In genomic region chr12:102964872-102965271, GRCh38 we compare ENCODE assay signal across 9 cellular contexts. TPM values are rescaled to one million over a fixed set of nuclear protein-coding genes. Genes with fewer than 3 reads are reported as not detected.
DNase-seq lines count a peak whose midpoint lies in the region; ATAC-seq and TF ChIP-seq lines count a peak whose summit lies in the region.
"Had no signal": no experiment of that assay in that cellular context is flagged by ENCODE, and none has a peak within 500 bp of the region (broad histone marks: within the 10 kb centered on the region; RNA-seq: fewer than 3 reads in every experiment).

No MANE protein-coding gene starts in this region.

- peaks cover 13% of the 10 kb centered on the region for H3K4me1 Mint-ChIP-seq in activated T-cell treated with anti-CD3 and anti-CD28 coated beads, Interleukin-2, amount 50 U/mL, for 4 hours (ENCODE audit: low read depth)

- no peak for DNase-seq in activated T-cell treated with anti-CD3 and anti-CD28 coated beads, Interleukin-2, amount 50 U/mL, for 4 hours
- DNase-seq in activated T-cell treated with anti-CD3 and anti-CD28 coated beads for 4 hours (no peak), NCI-H1436 treated with DMSO at 0.1 percent for 48 hours (lab: John Stamatoyannopoulos, UW) (peak; percentile 91), stomach (peak; percentile 52), heart left ventricle (no peak), tibial artery (no peak)

- H3K4me3 ChIP-seq in endocrine pancreas (ENCODE audit: control insufficient read depth, insufficient read depth, low read length) (peak overlapping the region; percentile 59), stomach (peak overlapping the region in 3 of 4 donors; percentile 14 to 28 (median 14)), heart left ventricle (no peak overlapping the region), tibial artery (no peak overlapping the region)

- H3K9me3 ChIP-seq in endocrine pancreas (ENCODE audit: control insufficient read depth, low read length) (no peaks in the 10 kb centered on the region), stomach (peaks cover 6 to 11% (median 9%) of the 10 kb centered on the region in 4 donors), heart left ventricle (peaks cover 0 to 10% (median 0%) of the 10 kb centered on the region in 12 donors), tibial artery (peaks cover 0 to 14% (median 0%) of the 10 kb centered on the region in 3 donors)

- TF ChIP-seq EP300 in stomach (IDR thresholded peaks at IDR 0.05), result no peak

- no peaks in the 10 kb centered on the region for H3K36me3 ChIP-seq in endocrine pancreas (ENCODE audit: control insufficient read depth, insufficient read depth, low read length)
- no peaks in the 10 kb centered on the region for H3K36me3 ChIP-seq in stomach
- no peaks in the 10 kb centered on the region for H3K36me3 ChIP-seq in heart left ventricle
- H3K36me3 ChIP-seq in tibial artery, result no peaks in the 10 kb centered on the region

- H3K9ac ChIP-seq in endocrine pancreas (ENCODE audit: control insufficient read depth, insufficient read depth, low read length), result no peak overlapping the region

- TF ChIP-seq CTCF in stomach (IDR thresholded peaks at IDR 0.05) (no peak), heart left ventricle (IDR thresholded peaks at IDR 0.05) (no peak), tibial artery (IDR thresholded peaks at IDR 0.05) (no peak)

- no peaks in the 10 kb centered on the region for H3K36me3 Mint-ChIP-seq in activated T-cell treated with anti-CD3 and anti-CD28 coated beads, Interleukin-2, amount 50 U/mL, for 4 hours (ENCODE audit: insufficient read depth)

- H3K4me1 ChIP-seq in endocrine pancreas (ENCODE audit: control insufficient read depth, insufficient read depth, low read length) (no peaks in the 10 kb centered on the region), stomach (peaks cover 9 to 22% (median 16%) of the 10 kb centered on the region in 4 donors), heart left ventricle (peaks cover 0 to 12% (median 0%) of the 10 kb centered on the region in 12 donors), tibial artery (peaks cover 0 to 15% (median 2%) of the 10 kb centered on the region in 4 donors)

- peaks cover 75% of the 10 kb centered on the region for H3K27me3 Mint-ChIP-seq in activated T-cell treated with anti-CD3 and anti-CD28 coated beads, Interleukin-2, amount 50 U/mL, for 4 hours (ENCODE audit: low read depth)

- no peak for ATAC-seq in activated T-cell treated with anti-CD3 and anti-CD28 coated beads, Interleukin-2, amount 50 U/mL, for 4 hours
- no peak for ATAC-seq in heart left ventricle
- no peak for ATAC-seq in HG03442 (IDR thresholded peaks at IDR 0.05; ENCODE audit: unreplicated experiment)

- H3K27me3 ChIP-seq in endocrine pancreas (ENCODE audit: control insufficient read depth, insufficient read depth, low read length), result no peaks in the 10 kb centered on the region
- H3K27me3 ChIP-seq in stomach, result peaks cover 10 to 87% (median 62%) of the 10 kb centered on the region in 3 donors
- peaks cover 31 to 91% (median 66%) of the 10 kb centered on the region in 9 donors for H3K27me3 ChIP-seq in heart left ventricle
- peaks cover 0 to 66% of the 10 kb centered on the region in 2 donors for H3K27me3 ChIP-seq in tibial artery

- peaks cover 9% of the 10 kb centered on the region for H3K9me3 Mint-ChIP-seq in activated T-cell treated with anti-CD3 and anti-CD28 coated beads, Interleukin-2, amount 50 U/mL, for 4 hours

- no peak for TF ChIP-seq POLR2A in stomach (IDR thresholded peaks at IDR 0.05)
- no peak for TF ChIP-seq POLR2A in heart left ventricle (IDR thresholded peaks at IDR 0.05)

- H3K4me3 Mint-ChIP-seq in activated T-cell treated with anti-CD3 and anti-CD28 coated beads, Interleukin-2, amount 50 U/mL, for 4 hours, result peak overlapping the region; percentile 27

- intact Hi-C loops in stomach (cut with DNase I; ENCODE audit: low total_unique reads) (no loop called here), heart left ventricle (cut with DNase I) (no loop called here), tibial artery (cut with DNase I; ENCODE audit: low total_unique reads) (no loop called here)

- H3K27ac ChIP-seq in stomach, result no peak overlapping the region
- H3K27ac ChIP-seq in heart left ventricle, result no peak overlapping the region
- H3K27ac ChIP-seq in tibial artery, result no peak overlapping the region

- WGBS in stomach, 5 donors, result 1 to 3% (median 1%) methylated on average over 21 of the region's 21 CpGs
- 0 to 3% (median 1%) methylated on average over 21 of the region's 21 CpGs for WGBS in heart left ventricle, 4 donors

RNA-seq across cellular contexts. Expression of gene ASCL1, which starts 7.4 kb away (rescaled TPM):
- total RNA-seq in activated T-cell treated with anti-CD3 and anti-CD28 coated beads, Interleukin-2, amount 50 U/mL, for 4 hours, result not detected
- under 1 TPM in 3 of 5 donors, not detected in 2; 0.29 to 0.55 (median 0.45) TPM for total RNA-seq in stomach
- polyA plus RNA-seq in stomach, result under 1 TPM; 0.10 to 0.92 (median 0.37) TPM
- total RNA-seq in heart left ventricle, result not detected
- polyA plus RNA-seq in heart left ventricle, result not detected
- total RNA-seq: HT1080 had no signal

RNA-seq across cellular contexts. Expression of gene PAH, which starts 47.8 kb away (rescaled TPM):
- under 1 TPM; 0.32 to 0.71 (median 0.46) TPM for total RNA-seq in activated T-cell treated with anti-CD3 and anti-CD28 coated beads, Interleukin-2, amount 50 U/mL, for 4 hours
- 1 to 10 TPM in 1 of 5 donors, not detected in 4; 1.1 TPM for total RNA-seq in stomach
- polyA plus RNA-seq in stomach, result under 1 TPM in 1 of 3 donors, not detected in 2; 0.08 TPM
- total RNA-seq in heart left ventricle, result under 1 TPM in 1 of 9 donors, not detected in 8; 0.23 TPM
- under 1 TPM in 1 of 2 donors, not detected in 1; 0.03 TPM for polyA plus RNA-seq in heart left ventricle
- total RNA-seq: HT1080 had no signal

Comparison
In these comparisons a context has a peak if more than half of its experiments do, and no peak if none do; other contexts are left out.
1. DNase-seq: peak in NCI-H1436 treated with DMSO at 0.1 percent for 48 hours (single experiment) and stomach (single experiment); none in activated T-cell treated with anti-CD3 and anti-CD28 coated beads, Interleukin-2, amount 50 U/mL, for 4 hours (single experiment), activated T-cell treated with anti-CD3 and anti-CD28 coated beads for 4 hours (single experiment), heart left ventricle (0 of 5) and tibial artery (0 of 2).
2. H3K4me3 ChIP-seq: peak in endocrine pancreas (single experiment) and stomach (3 of 4); none in heart left ventricle (0 of 12) and tibial artery (0 of 2).